In the genomic region with DNA sequence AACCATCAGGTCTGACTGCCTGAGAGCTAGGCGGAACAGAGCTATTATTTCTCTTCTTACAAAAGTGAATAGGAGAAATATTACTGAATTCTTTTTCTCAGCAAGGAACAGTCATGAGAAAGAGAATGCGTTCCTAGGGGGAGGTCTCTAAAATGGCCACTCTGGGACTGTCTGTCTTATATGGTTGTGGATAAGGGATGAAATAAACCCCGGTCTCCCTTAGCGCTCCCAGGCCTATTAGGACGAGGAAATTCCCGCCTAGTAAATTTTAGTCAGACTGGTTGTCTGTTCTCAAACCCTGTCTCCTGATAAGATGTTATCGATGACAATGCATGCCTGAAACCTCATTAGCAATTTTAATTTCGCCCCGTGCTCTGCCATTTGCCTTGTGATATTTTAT, we compare ENCODE assay signal across 18 cellular contexts. TPM values are rescaled to one million over a fixed set of nuclear protein-coding genes. Genes with fewer than 3 reads are reported as not detected.
A peak's percentile ranks its signal among the peaks of the same experiment; 100 is the strongest.
DNase-seq lines count a peak whose midpoint lies in the region; ATAC-seq, FAIRE-seq and TF ChIP-seq lines count a peak whose summit lies in the region.
"Had no signal": no experiment of that assay in that cellular context is flagged by ENCODE, and none has a peak within 500 bp of the region (broad histone marks: within the 10 kb centered on the region; RNA-seq: fewer than 3 reads in every experiment).

No MANE protein-coding gene starts in this region.

- no peak for TF ChIP-seq RAD21 in GM12878 (IDR thresholded peaks at IDR 0.05; ENCODE audit: insufficient read depth, low read depth, low read length)

- H3K36me3 Mint-ChIP-seq in CD8-positive, alpha-beta T cell = peaks cover 82% of the 10 kb centered on the region
- H3K36me3 Mint-ChIP-seq in GM23338 (ENCODE audit: low read depth) = peaks cover 78% of the 10 kb centered on the region

- no peaks in the 10 kb centered on the region for H3K4me1 Mint-ChIP-seq in CD8-positive, alpha-beta T cell (ENCODE audit: low read depth)
- no peaks in the 10 kb centered on the region for H3K4me1 Mint-ChIP-seq in GM23338
- H3K4me1 Mint-ChIP-seq: H9, IgD-negative memory B cell had no signal

- H3K4me1 ChIP-seq in CD8-positive, alpha-beta T cell (ENCODE audit: insufficient read depth, low read length) = no peaks in the 10 kb centered on the region
- H3K4me1 ChIP-seq in GM23338 (ENCODE audit: insufficient read depth) (no peaks in the 10 kb centered on the region), GM12878 (ENCODE audit: control insufficient read depth, insufficient read depth, low read length) (no peaks in the 10 kb centered on the region)
- H3K4me1 ChIP-seq: BE2C, Caco-2 had no signal

- CTCF ChIA-PET in CD8-positive, alpha-beta T cell (lab: Charles Lee) = no interaction called here
- CTCF ChIA-PET in GM12878 (lab: Yijun Ruan, JAX) = interaction anchor here (1.0 kb wide), 1 partner anchor 43 kb away, joined by 3 read pairs; no protein-coding TSS in a partner anchor

- DNase-seq in CD8-positive, alpha-beta T cell = no peak
- DNase-seq in GM23338 (ENCODE audit: low spot score) = no peak
- DNase-seq in GM12878 (ENCODE audit: low read depth, low spot score) = no peak
- peak; percentile 21 to 30 for DNase-seq in erythroblast (lab: John Stamatoyannopoulos, UW)
- no peak for DNase-seq in GM12891 (ENCODE audit: insufficient read length, low spot score)
- DNase-seq in stimulated activated CD4-positive, alpha-beta T cell treated with anti-CD3 and anti-CD28 coated beads, Interleukin-15, amount 100 ng/mL, for 24 hours = no peak
- DNase-seq: ACHN; BE2C; C1 segment of cervical spinal cord; Caco-2; CD4-positive, CD25-positive, alpha-beta regulatory T cell; H9 had no signal

- WGBS in GM12878 (ENCODE audit: insufficient coverage, insufficient replicate concordance, low lambda C conversion rate, missing lambda C conversion rate) = 98% methylated on average over 9 of the region's 9 CpGs

- H3F3A ChIP-seq in GM23338 (replicated peaks; ENCODE audit: low read depth) = 0 out of 2 replicates have a peak, but pooled peaks cover 3% of the 10 kb centered on the region

- no peak for FAIRE-seq in GM12878 (lab: Jason Lieb, UNC)
- no peak for FAIRE-seq in GM12891 (lab: Jason Lieb, UNC)
- FAIRE-seq: A204.1, G401.6, H1, HepG2 had no signal

- no peaks in the 10 kb centered on the region for H3K27me3 ChIP-seq in CD8-positive, alpha-beta T cell (ENCODE audit: insufficient read depth, low read length)
- no peaks in the 10 kb centered on the region for H3K27me3 ChIP-seq in GM23338 (ENCODE audit: insufficient read depth)
- H3K27me3 ChIP-seq in GM12878 (replicated peaks in 1 of 2; ENCODE audit: control insufficient read depth in 2 of 2, insufficient read depth in 2 of 2, low read length in 1 of 2) = no peaks in the 10 kb centered on the region
- H3K27me3 ChIP-seq: BE2C had no signal

- peaks cover 42% of the 10 kb centered on the region for H3K36me3 ChIP-seq in CD8-positive, alpha-beta T cell (ENCODE audit: insufficient read depth, low read length)
- H3K36me3 ChIP-seq in GM23338 (ENCODE audit: insufficient read depth) (peaks cover 52% of the 10 kb centered on the region), GM12878 (ENCODE audit: control insufficient read depth in 2 of 2, insufficient read depth in 2 of 2, low read length in 1 of 2) (peaks cover 0 to 36% of the 10 kb centered on the region in 2 experiments; a peak in 3 of 4 replicates)

- 0 out of 2 replicates have a peak, but pooled peaks cover 4% of the 10 kb centered on the region for H4K20me1 ChIP-seq in GM23338 (replicated peaks; ENCODE audit: insufficient read depth)
- H4K20me1 ChIP-seq in GM12878 (ENCODE audit: control insufficient read depth, insufficient read depth) = no peaks in the 10 kb centered on the region

- intact Hi-C loops in CD8-positive, alpha-beta T cell (cut with DNase I, micrococcal nuclease) = no loop called here
- intact Hi-C loops in GM12878 (cut with micrococcal nuclease; ENCODE audit: unreplicated experiment) = no loop called here

- no peak overlapping the region for H3K27ac ChIP-seq in CD8-positive, alpha-beta T cell (ENCODE audit: low read depth, low read length)
- H3K27ac ChIP-seq in GM23338 (ENCODE audit: low read depth) (no peak overlapping the region), GM12878 (ENCODE audit: control insufficient read depth, insufficient read depth) (no peak overlapping the region)

- BruUV-seq in GM12878 (replicated peaks; lab: Mats Ljungman, UMichigan) = no TSS peak

- H3K27me3 Mint-ChIP-seq in CD8-positive, alpha-beta T cell (ENCODE audit: low read depth) = no peaks in the 10 kb centered on the region
- H3K27me3 Mint-ChIP-seq in GM23338 (ENCODE audit: insufficient read depth, low read depth, poor library complexity) = no peaks in the 10 kb centered on the region
- H3K27me3 Mint-ChIP-seq: CD4-positive, CD25-positive, alpha-beta regulatory T cell; IgD-negative memory B cell had no signal

- H3K9me3 Mint-ChIP-seq in CD8-positive, alpha-beta T cell = peaks cover 8% of the 10 kb centered on the region
- no peaks in the 10 kb centered on the region; the same call in 2 of the 3 replicates for H3K9me3 Mint-ChIP-seq in GM23338

- SMC1A ChIA-PET in GM12878 (lab: Charles Lee; ENCODE audit: uncharacterized antibody, unreplicated experiment) = interaction anchor here (1.3 kb wide), 1 partner anchor 20 kb away, joined by 3 read pairs; a partner anchor contains a TSS

- H3K4me3 Mint-ChIP-seq in CD8-positive, alpha-beta T cell = no peak overlapping the region
- H3K4me3 Mint-ChIP-seq in GM23338 = no peak overlapping the region
- H3K4me3 Mint-ChIP-seq: CD4-positive, CD25-positive, alpha-beta regulatory T cell; IgD-negative memory B cell had no signal

- TF ChIP-seq EP300 in GM12878 (IDR thresholded peaks at IDR 0.05; ENCODE audit: borderline replicate concordance in 1 of 2, control insufficient read depth in 1 of 2, low read depth in 2 of 2, low read length in 2 of 2) = no peak

- TF ChIP-seq POLR2A in GM12878 (IDR thresholded peaks at IDR 0.05; ENCODE audit: low read depth, low read length) (no peak), erythroblast (IDR thresholded peaks at IDR 0.05; ENCODE audit: low read length) (no peak), GM12891 (IDR thresholded peaks at IDR 0.05; ENCODE audit: low read depth, low read length) (no peak)

- in situ Hi-C loops in GM12878 (cut with MboI) = no loop called here

- H3K9me3 ChIP-seq in CD8-positive, alpha-beta T cell (ENCODE audit: low read length) = peaks cover 9% of the 10 kb centered on the region
- peaks cover 5% of the 10 kb centered on the region; the same call in 2 of the 3 replicates for H3K9me3 ChIP-seq in GM12878 (replicated peaks; ENCODE audit: control insufficient read depth, insufficient read depth, low read length)
- H3K9me3 ChIP-seq: BE2C had no signal

- ATAC-seq in CD8-positive, alpha-beta T cell = no peak
- ATAC-seq in GM23338 = no peak
- no peak for ATAC-seq in GM12878
- ATAC-seq in GM19395 (IDR thresholded peaks at IDR 0.05; ENCODE audit: unreplicated experiment) = no peak
- ATAC-seq: HepG2 had no signal

- POLR2A ChIA-PET in CD8-positive, alpha-beta T cell (lab: Charles Lee) = no interaction called here
- POLR2A ChIA-PET in GM12878 (lab: Charles Lee) = no interaction called here

- RAD21 ChIA-PET in GM12878 (lab: Charles Lee; ENCODE audit: unreplicated experiment) = no interaction called here

- H3K9me2 ChIP-seq in GM23338 (ENCODE audit: insufficient read depth) = no peaks in the 10 kb centered on the region

- no peak overlapping the region for H3K4me3 ChIP-seq in CD8-positive, alpha-beta T cell (ENCODE audit: low read depth, low read length)
- H3K4me3 ChIP-seq in GM23338 = no peak overlapping the region
- no peak overlapping the region for H3K4me3 ChIP-seq in GM12878

- H3K9ac ChIP-seq in GM12878 (ENCODE audit: control insufficient read depth, insufficient read depth, low read length) = no peak overlapping the region

- no peak overlapping the region for H3K4me2 ChIP-seq in GM23338
- H3K4me2 ChIP-seq in GM12878 (ENCODE audit: control insufficient read depth, insufficient read depth) = no peak overlapping the region

- H3K27ac Mint-ChIP-seq in CD8-positive, alpha-beta T cell = peak overlapping the region; percentile 49
- H3K27ac Mint-ChIP-seq in GM23338 = peak overlapping the region; percentile 6; the same call in 1 of the 2 replicates
- H3K27ac Mint-ChIP-seq: CD4-positive, CD25-positive, alpha-beta regulatory T cell; H9; IgD-negative memory B cell had no signal

- H2AFZ ChIP-seq in GM23338 (no peak overlapping the region), GM12878 (ENCODE audit: control insufficient read depth, low read depth, low read length) (no peak overlapping the region)

- H3K79me2 ChIP-seq in GM23338 (replicated peaks; ENCODE audit: insufficient read depth) = no peaks in the 10 kb centered on the region
- no peaks in the 10 kb centered on the region for H3K79me2 ChIP-seq in GM12878 (ENCODE audit: control insufficient read depth, insufficient read depth, low read length)

- no peak for TF ChIP-seq CTCF in CD8-positive, alpha-beta T cell (IDR thresholded peaks at IDR 0.05)
- no peak for TF ChIP-seq CTCF in GM23338 (conservative IDR thresholded peaks at IDR 0.05; ENCODE audit: low read depth in 2 of 2)
- TF ChIP-seq CTCF in GM12878 (IDR thresholded peaks at IDR 0.05 in 2 of 3, conservative IDR thresholded peaks at IDR 0.05 in 1 of 3; ENCODE audit: control insufficient read depth in 2 of 3, extremely low read depth in 1 of 3, insufficient read depth in 1 of 3, low read depth in 3 of 3, low read length in 3 of 3) = no peak

RNA-seq across cellular contexts. Expression of a gene that starts 20.1 kb away (rescaled TPM):
- 1 to 10 TPM; 1.9 to 2.7 TPM for total RNA-seq in CD8-positive, alpha-beta T cell
- 2.4 and 2.7 TPM in 2 replicates for total RNA-seq in GM23338 (2014; rRNA removed; shearing (Covaris generic))
- polyA plus RNA-seq in GM23338 (2016; fragmentation: Nextera tagmentation; extraction: Ambion mirVana) (0.81 and 0.87 TPM in 2 replicates), GM12878 (2011; rRNA removed) (7.9 and 11.5 TPM in 2 replicates), GM12878 (2014; fragmentation: Illumina TruSeq; extraction: Trizol) (3.8 and 3.9 TPM in 2 replicates), GM12878 (2014; fragmentation: Nextera tagmentation; extraction: Ambion mirVana) (1 to 10 TPM; 1.7 to 2.4 TPM), GM12878 (2014; rRNA removed) (3.2 and 3.6 TPM in 2 replicates), GM12878 (2016; fragmentation: Nextera tagmentation; extraction: Ambion mirVana) (1 to 10 TPM; 2.8 to 2.9 TPM)
- total RNA-seq in GM12878 (2013; cell fraction: nucleolus; rRNA removed) = 16.0 and 16.1 TPM in 2 replicates
- total RNA-seq in GM12878 (2014; rRNA removed) (4.0 and 5.9 TPM in 2 replicates), GM12878 (2014; rRNA removed; fragmentation: Illumina TruSeq; extraction: Trizol) (4.2 TPM in 2 replicates), GM12878 (2021) (2.9 and 3.4 TPM in 2 replicates)
- polyA plus RNA-seq in GM12878 (2011; ENCODE audit: low read depth) = 0.63 TPM
- 2.9 TPM in 2 replicates for polyA plus RNA-seq in GM12878 (2011; cell fraction: cytosol; rRNA removed)
- 4.7 and 5.3 TPM in 2 replicates for polyA plus RNA-seq in GM12878 (2011; cell fraction: nucleus; rRNA removed)
- 1.2 and 2.6 TPM in 2 replicates for polyA plus RNA-seq in GM12878 (2012)
- 5.9 and 6.8 TPM in 2 replicates for polyA minus RNA-seq in GM12878 (2011; rRNA and poly(A)+ RNA removed)
- polyA minus RNA-seq in GM12878 (2011; cell fraction: cytosol; rRNA and poly(A)+ RNA removed) = 1.9 and 2.4 TPM in 2 replicates
- polyA minus RNA-seq in GM12878 (2011; cell fraction: nucleus; rRNA and poly(A)+ RNA removed) = 8.3 and 10.3 TPM in 2 replicates
- 1.5 TPM for polyA plus RNA-seq in GM12891 (2012; ENCODE audit: low read depth, missing spikeins)

RNA-seq across cellular contexts. Expression of a gene that starts 52.0 kb away (rescaled TPM):
- 10 to 100 TPM; 36.9 to 38.2 TPM for total RNA-seq in CD8-positive, alpha-beta T cell
- total RNA-seq in GM23338 (2014; rRNA removed; shearing (Covaris generic)) = 34.4 and 35.9 TPM in 2 replicates
- 227 and 234 TPM in 2 replicates for polyA plus RNA-seq in GM23338 (2016; fragmentation: Nextera tagmentation; extraction: Ambion mirVana)
- total RNA-seq in GM12878 (2013; cell fraction: nucleolus; rRNA removed) = 62.0 and 63.0 TPM in 2 replicates
- 59.2 and 60.7 TPM in 2 replicates for total RNA-seq in GM12878 (2014; rRNA removed)
- total RNA-seq in GM12878 (2014; rRNA removed; fragmentation: Illumina TruSeq; extraction: Trizol) = 97.4 and 99.6 TPM in 2 replicates
- 73.6 and 76.4 TPM in 2 replicates for total RNA-seq in GM12878 (2021)
- 91.2 TPM for polyA plus RNA-seq in GM12878 (2011; ENCODE audit: low read depth)
- polyA plus RNA-seq in GM12878 (2011; rRNA removed) = 346 and 555 TPM in 2 replicates
- polyA plus RNA-seq in GM12878 (2011; cell fraction: cytosol; rRNA removed) = 138 and 178 TPM in 2 replicates
- 95.8 and 191 TPM in 2 replicates for polyA plus RNA-seq in GM12878 (2011; cell fraction: nucleus; rRNA removed)
- polyA plus RNA-seq in GM12878 (2012) = 144 and 186 TPM in 2 replicates
- 105 and 122 TPM in 2 replicates for polyA plus RNA-seq in GM12878 (2014; fragmentation: Illumina TruSeq; extraction: Trizol)
- polyA plus RNA-seq in GM12878 (2014; fragmentation: Nextera tagmentation; extraction: Ambion mirVana) = 100 to 1,000 TPM; 290 to 297 TPM
- 83.6 and 93.7 TPM in 2 replicates for polyA plus RNA-seq in GM12878 (2014; rRNA removed)
- polyA plus RNA-seq in GM12878 (2016; fragmentation: Nextera tagmentation; extraction: Ambion mirVana) = 100 to 1,000 TPM; 177 to 186 TPM
- polyA minus RNA-seq in GM12878 (2011; rRNA and poly(A)+ RNA removed) = 70.4 and 118 TPM in 2 replicates
- polyA minus RNA-seq in GM12878 (2011; cell fraction: cytosol; rRNA and poly(A)+ RNA removed) = 24.2 and 29.8 TPM in 2 replicates
- polyA minus RNA-seq in GM12878 (2011; cell fraction: nucleus; rRNA and poly(A)+ RNA removed) = 29.6 and 31.3 TPM in 2 replicates
- polyA plus RNA-seq in GM12891 (2012; ENCODE audit: low read depth, missing spikeins) = 152 TPM

RNA-seq across cellular contexts. Expression of a gene that starts 52.9 kb away (rescaled TPM):
- total RNA-seq in CD8-positive, alpha-beta T cell = 10 to 100 TPM; 17.2 to 18.2 TPM
- 57.7 and 84.9 TPM in 2 replicates for total RNA-seq in GM23338 (2014; rRNA removed; shearing (Covaris generic))
- 146 and 162 TPM in 2 replicates for polyA plus RNA-seq in GM23338 (2016; fragmentation: Nextera tagmentation; extraction: Ambion mirVana)
- 40.0 and 50.3 TPM in 2 replicates for total RNA-seq in GM12878 (2013; cell fraction: nucleolus; rRNA removed)
- total RNA-seq in GM12878 (2014; rRNA removed) = 44.1 and 66.5 TPM in 2 replicates
- 130 and 138 TPM in 2 replicates for total RNA-seq in GM12878 (2014; rRNA removed; fragmentation: Illumina TruSeq; extraction: Trizol)
- 63.3 and 71.3 TPM in 2 replicates for total RNA-seq in GM12878 (2021)
- 25.9 TPM for polyA plus RNA-seq in GM12878 (2011; ENCODE audit: low read depth)
- polyA plus RNA-seq in GM12878 (2011; rRNA removed) = 47.4 and 97.5 TPM in 2 replicates
- 12.9 and 20.2 TPM in 2 replicates for polyA plus RNA-seq in GM12878 (2011; cell fraction: cytosol; rRNA removed)
- polyA plus RNA-seq in GM12878 (2011; cell fraction: nucleus; rRNA removed) = 25.3 and 37.7 TPM in 2 replicates
- 45.2 and 57.2 TPM in 2 replicates for polyA plus RNA-seq in GM12878 (2012)
- polyA plus RNA-seq in GM12878 (2014; fragmentation: Illumina TruSeq; extraction: Trizol) = 176 and 238 TPM in 2 replicates
- polyA plus RNA-seq in GM12878 (2014; fragmentation: Nextera tagmentation; extraction: Ambion mirVana) = 10 to 100 TPM; 30.0 to 45.9 TPM
- 66.6 and 92.3 TPM in 2 replicates for polyA plus RNA-seq in GM12878 (2014; rRNA removed)
- polyA plus RNA-seq in GM12878 (2016; fragmentation: Nextera tagmentation; extraction: Ambion mirVana) = 10 to 100 TPM; 53.4 to 78.1 TPM
- 15.5 and 20.8 TPM in 2 replicates for polyA minus RNA-seq in GM12878 (2011; rRNA and poly(A)+ RNA removed)
- polyA minus RNA-seq in GM12878 (2011; cell fraction: cytosol; rRNA and poly(A)+ RNA removed) = 13.2 and 14.5 TPM in 2 replicates
- polyA minus RNA-seq in GM12878 (2011; cell fraction: nucleus; rRNA and poly(A)+ RNA removed) = 6.9 and 7.5 TPM in 2 replicates
- polyA plus RNA-seq in GM12891 (2012; ENCODE audit: low read depth, missing spikeins) = 53.6 TPM

Comparison
In these comparisons a context has a peak if more than half of its experiments do, and no peak if none do; other contexts are left out.
1. DNase-seq: peak in erythroblast (2 of 2); none in CD8-positive, alpha-beta T cell (0 of 7), GM23338 (single experiment), GM12878 (single experiment), GM12891 (single experiment) and stimulated activated CD4-positive, alpha-beta T cell treated with anti-CD3 and anti-CD28 coated beads, Interleukin-15, amount 100 ng/mL, for 24 hours (single experiment).